In the genomic region with DNA sequence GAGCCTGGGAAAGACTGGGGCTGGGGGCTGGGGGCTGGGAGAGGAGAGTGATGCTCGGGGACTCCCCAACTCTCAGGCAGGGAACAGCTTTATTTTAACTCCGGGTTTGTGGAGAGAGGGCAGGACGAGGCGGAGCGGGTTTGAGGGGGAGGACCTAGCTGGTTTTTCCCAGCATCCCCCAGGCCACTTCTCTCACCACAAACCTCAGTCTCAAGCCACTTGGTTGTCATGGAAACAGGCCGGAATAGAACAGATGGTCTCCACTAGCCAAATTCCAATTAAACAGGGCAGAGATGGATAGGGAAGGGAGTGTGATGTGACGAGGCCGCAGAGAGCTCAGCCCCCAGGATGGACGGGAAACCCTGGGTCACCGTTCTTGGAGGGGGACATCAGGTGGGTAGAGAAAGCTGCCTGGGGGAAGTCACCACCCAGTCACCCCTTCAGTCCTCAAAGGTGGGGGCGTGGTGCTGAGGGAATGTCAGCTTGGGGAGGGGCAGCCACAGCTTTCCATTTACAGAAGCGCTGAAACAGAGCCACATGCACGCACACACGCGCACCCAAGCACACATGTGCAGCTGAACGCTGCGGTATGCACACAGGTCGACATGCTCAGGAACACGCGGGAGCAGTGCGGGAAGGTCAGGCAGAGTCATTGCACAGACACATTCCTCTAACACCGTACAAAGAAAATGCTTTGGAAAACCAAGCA, we compare ENCODE assay signal across 8 cellular contexts. TPM values are rescaled to one million over a fixed set of nuclear protein-coding genes. Genes with fewer than 3 reads are reported as not detected.
DNase-seq lines count a peak whose midpoint lies in the region; ATAC-seq and TF ChIP-seq lines count a peak whose summit lies in the region.

No MANE protein-coding gene starts in this region.

- H3K9me3 Mint-ChIP-seq in naive B cell: peaks cover 0 to 3% (median 0%) of the 10 kb centered on the region in 7 donors
- no peaks in the 10 kb centered on the region for H3K9me3 Mint-ChIP-seq in T-helper 2 cell treated with Interferon-gamma antibody and Interleukin-4, amounts not matched to agents 5 μg/mL and 100 μg/mL, for 36 hours

- H3K27me3 Mint-ChIP-seq in naive B cell: peaks cover 6 to 32% (median 18%) of the 10 kb centered on the region in 3 donors
- H3K27me3 Mint-ChIP-seq in T-helper 2 cell treated with Interferon-gamma antibody and Interleukin-4, amounts not matched to agents 5 μg/mL and 100 μg/mL, for 36 hours (ENCODE audit: low read depth): peaks cover 30% of the 10 kb centered on the region

- peak; percentile 45 to 50 for ATAC-seq in naive B cell (ENCODE audit: low read depth in 2 of 2)

- H3K4me3 ChIP-seq in brain microvascular endothelial cell (ENCODE audit: low read depth, low read length): peak overlapping the region; percentile 22

- no peak overlapping the region for H3K4me3 Mint-ChIP-seq in naive B cell
- H3K4me3 Mint-ChIP-seq in T-helper 2 cell treated with Interferon-gamma antibody and Interleukin-4, amounts not matched to agents 5 μg/mL and 100 μg/mL, for 36 hours: no peak overlapping the region

- no peaks in the 10 kb centered on the region for H3K36me3 ChIP-seq in brain microvascular endothelial cell (replicated peaks)

- TF ChIP-seq CTCF in brain microvascular endothelial cell (IDR thresholded peaks at IDR 0.05; ENCODE audit: low read depth, low read length, missing control alignments): no peak

- peaks cover 0 to 6% of the 10 kb centered on the region in 2 donors for H3K36me3 Mint-ChIP-seq in naive B cell
- no peaks in the 10 kb centered on the region for H3K36me3 Mint-ChIP-seq in T-helper 2 cell treated with Interferon-gamma antibody and Interleukin-4, amounts not matched to agents 5 μg/mL and 100 μg/mL, for 36 hours (ENCODE audit: low read depth)

- H3K27ac Mint-ChIP-seq in naive B cell: peak overlapping the region in 1 of 6 donors; percentile 47
- no peak overlapping the region for H3K27ac Mint-ChIP-seq in T-helper 2 cell treated with Interferon-gamma antibody and Interleukin-4, amounts not matched to agents 5 μg/mL and 100 μg/mL, for 36 hours

- DNase-seq in Daoy (ENCODE audit: low read depth): peak; percentile 32
- peak; percentile 66 for DNase-seq in NCI-H1105 (lab: John Stamatoyannopoulos, UW)
- DNase-seq in brain microvascular endothelial cell: peak; percentile 70
- no peak for DNase-seq in naive B cell
- no peak for DNase-seq in AML-193 (lab: John Stamatoyannopoulos, UW)
- DNase-seq in T-helper 2 cell treated with Interferon-gamma antibody and Interleukin-4, amounts not matched to agents 5 μg/mL and 100 μg/mL, for 36 hours (ENCODE audit: low spot score): no peak
- DNase-seq in KG1 (lab: John Stamatoyannopoulos, UW): no peak
- no peak for DNase-seq in COLO668 (lab: John Stamatoyannopoulos, UW; ENCODE audit: unreplicated experiment)

- in situ Hi-C loops in brain microvascular endothelial cell (cut with HindIII; ENCODE audit: low pct_ligation_motif_present, low sequenced_read_pairs): no loop called here

- H3K27ac ChIP-seq in brain microvascular endothelial cell: no peak overlapping the region

- no peaks in the 10 kb centered on the region for H3K27me3 ChIP-seq in brain microvascular endothelial cell (replicated peaks)

- H3K4me1 Mint-ChIP-seq in naive B cell: peaks cover 5 to 10% (median 6%) of the 10 kb centered on the region in 3 donors
- peaks cover 5% of the 10 kb centered on the region for H3K4me1 Mint-ChIP-seq in T-helper 2 cell treated with Interferon-gamma antibody and Interleukin-4, amounts not matched to agents 5 μg/mL and 100 μg/mL, for 36 hours (ENCODE audit: low read depth)

RNA-seq across cellular contexts. Expression of gene NECTIN1, which starts 19.2 kb away (rescaled TPM):
- 3.3 and 4.1 TPM in 2 replicates for total RNA-seq in Daoy (2014; rRNA removed; shearing (Covaris generic))
- polyA plus RNA-seq in naive B cell (ENCODE audit: low read depth in 6 of 6): under 1 TPM in 5 of 6 donors, not detected in 1; 0.24 to 0.74 (median 0.38) TPM

Comparison
In these comparisons a context has a peak if more than half of its experiments do, and no peak if none do; other contexts are left out.
1. DNase-seq: peak in Daoy (single experiment), NCI-H1105 (single experiment) and brain microvascular endothelial cell (single experiment); none in naive B cell (single experiment), AML-193 (0 of 2), T-helper 2 cell treated with Interferon-gamma antibody and Interleukin-4, amounts not matched to agents 5 μg/mL and 100 μg/mL, for 36 hours (single experiment), KG1 (single experiment) and COLO668 (single experiment).